Comparison of ENCODE assay signal across 9 cellular contexts in the genomic region with DNA sequence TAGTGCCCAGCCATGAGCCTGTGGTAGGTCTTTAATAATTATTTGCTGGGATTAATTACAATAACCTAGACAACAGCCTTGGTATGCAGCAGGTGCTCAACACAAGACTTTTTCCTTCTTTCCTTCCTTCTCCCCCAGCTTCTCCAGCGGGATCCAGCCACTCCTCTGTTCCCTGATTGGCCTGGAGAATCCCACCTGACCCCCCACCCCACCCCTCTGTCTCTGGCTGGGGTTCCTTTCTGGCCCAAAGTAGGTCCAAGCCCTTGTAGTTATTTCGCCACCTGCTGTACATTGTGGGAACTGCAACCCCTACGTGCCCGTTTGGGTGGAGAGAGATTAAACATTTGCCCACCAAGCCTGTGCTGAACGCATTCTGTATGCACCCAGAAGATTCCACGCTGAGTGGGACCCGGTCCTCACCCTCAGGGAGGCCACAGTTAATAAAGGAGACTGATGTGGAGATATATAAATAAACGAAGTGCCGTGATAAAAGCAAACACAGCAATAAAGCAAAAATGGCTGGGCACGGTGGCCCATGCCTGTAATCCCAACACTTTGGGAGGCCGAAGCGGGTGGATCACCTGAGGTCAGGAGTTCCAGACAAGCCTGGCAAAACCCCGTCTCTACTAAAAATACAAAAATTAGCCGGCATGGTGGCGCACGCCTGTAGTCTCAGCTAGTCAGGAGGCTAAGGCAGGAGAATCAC. TPM values are rescaled to one million over a fixed set of nuclear protein-coding genes. Genes with fewer than 3 reads are reported as not detected.
A peak's percentile ranks its signal among the peaks of the same experiment; 100 is the strongest.
DNase-seq lines count a peak whose midpoint lies in the region; ATAC-seq, FAIRE-seq and TF ChIP-seq lines count a peak whose summit lies in the region.
"Had no signal": no experiment of that assay in that cellular context is flagged by ENCODE, and none has a peak within 500 bp of the region (broad histone marks: within the 10 kb centered on the region; RNA-seq: fewer than 3 reads in every experiment).

No MANE protein-coding gene starts in this region.

- no peaks in the 10 kb centered on the region for H3K27me3 Mint-ChIP-seq in activated T-helper 17 cell treated with anti-CD3 and anti-CD28 coated beads, Interleukin-2, amount 50 U/mL, for 72 hours

- peak; percentile 78 for TF ChIP-seq CTCF in D721Med (IDR thresholded peaks at IDR 0.05; ENCODE audit: insufficient read depth, missing control alignments)

- H3K4me3 Mint-ChIP-seq in activated T-helper 17 cell treated with anti-CD3 and anti-CD28 coated beads, Interleukin-2, amount 50 U/mL, for 72 hours: no peak overlapping the region
- H3K4me3 Mint-ChIP-seq: T-helper 1 cell treated with Interleukin-12 subunit alpha and Interleukin-12 subunit beta and Interleukin-4 antibody, amounts not matched to agents 30 μg/mL and 1 μg/mL, for 36 hours had no signal

- H3K9me3 Mint-ChIP-seq in activated T-helper 17 cell treated with anti-CD3 and anti-CD28 coated beads, Interleukin-2, amount 50 U/mL, for 72 hours: no peaks in the 10 kb centered on the region
- H3K9me3 Mint-ChIP-seq: T-helper 1 cell treated with Interleukin-12 subunit alpha and Interleukin-12 subunit beta and Interleukin-4 antibody, amounts not matched to agents 30 μg/mL and 1 μg/mL, for 36 hours had no signal

- H3K4me1 Mint-ChIP-seq in activated T-helper 17 cell treated with anti-CD3 and anti-CD28 coated beads, Interleukin-2, amount 50 U/mL, for 72 hours: peaks cover 17% of the 10 kb centered on the region

- peak; percentile 74 for ATAC-seq in activated T-helper 17 cell treated with anti-CD3 and anti-CD28 coated beads, Interleukin-2, amount 50 U/mL, for 72 hours (replicated peaks)
- ATAC-seq in GM19463 (IDR thresholded peaks at IDR 0.05; ENCODE audit: unreplicated experiment) (no peak), HG03469 (IDR thresholded peaks at IDR 0.05; ENCODE audit: unreplicated experiment) (no peak)

- H3K36me3 Mint-ChIP-seq in activated T-helper 17 cell treated with anti-CD3 and anti-CD28 coated beads, Interleukin-2, amount 50 U/mL, for 72 hours (ENCODE audit: low read depth): no peaks in the 10 kb centered on the region

- DNase-seq in D721Med (ENCODE audit: insufficient read length, low spot score): peak; percentile 69
- DNase-seq in HTR-8/SVneo (ENCODE audit: insufficient read length, low spot score): peak; percentile 89
- peak; percentile 65 for DNase-seq in SHP77 treated with DMSO at 0.1 percent for 48 hours (lab: John Stamatoyannopoulos, UW)
- peak; percentile 63 for DNase-seq in foreskin melanocyte
- DNase-seq in renal cortical epithelial cell (ENCODE audit: low read depth): peak; percentile 54

- no peak overlapping the region for H3K27ac Mint-ChIP-seq in activated T-helper 17 cell treated with anti-CD3 and anti-CD28 coated beads, Interleukin-2, amount 50 U/mL, for 72 hours
- H3K27ac Mint-ChIP-seq: T-helper 1 cell treated with Interleukin-12 subunit alpha and Interleukin-12 subunit beta and Interleukin-4 antibody, amounts not matched to agents 30 μg/mL and 1 μg/mL, for 36 hours had no signal

- FAIRE-seq in D721Med (lab: Jason Lieb, UNC): no peak
- no peak for FAIRE-seq in HTR-8/SVneo (lab: Jason Lieb, UNC)

RNA-seq across cellular contexts. Expression of a gene that starts 32.1 kb away (rescaled TPM):
- 100 to 1,000 TPM in 1 of 2 donors, 10 to 100 TPM in 1; 78.9 to 100 TPM for total RNA-seq in activated T-helper 17 cell treated with anti-CD3 and anti-CD28 coated beads, Interleukin-2, amount 50 U/mL, for 72 hours
- total RNA-seq in renal cortical epithelial cell: 32.1 and 32.5 TPM in 2 replicates

RNA-seq across cellular contexts. Expression of a gene that starts 37.7 kb away (rescaled TPM):
- not detected for total RNA-seq in activated T-helper 17 cell treated with anti-CD3 and anti-CD28 coated beads, Interleukin-2, amount 50 U/mL, for 72 hours
- 2.1 and 6.7 TPM in 2 replicates for total RNA-seq in renal cortical epithelial cell
